Comparison of ENCODE assay signal across 11 cellular contexts in genomic region chr14:96053600-96054381, GRCh38. TPM values are rescaled to one million over a fixed set of nuclear protein-coding genes. Genes with fewer than 3 reads are reported as not detected.
DNase-seq lines count a peak whose midpoint lies in the region; ATAC-seq and TF ChIP-seq lines count a peak whose summit lies in the region.
"Had no signal": no experiment of that assay in that cellular context is flagged by ENCODE, and none has a peak within 500 bp of the region (broad histone marks: within the 10 kb centered on the region; RNA-seq: fewer than 3 reads in every experiment).

No MANE protein-coding gene starts in this region.

- TF ChIP-seq CTCF in glutamatergic neuron (IDR thresholded peaks at IDR 0.05; ENCODE audit: partially characterized antibody, unreplicated experiment) (no peak), natural killer cell (IDR thresholded peaks at IDR 0.05) (no peak)

- H3K27me3 Mint-ChIP-seq in glutamatergic neuron (ENCODE audit: unreplicated experiment) (peaks cover 18% of the 10 kb centered on the region), natural killer cell (ENCODE audit: low read depth in 2 of 2) (peaks cover 4 to 28% of the 10 kb centered on the region in 2 donors)

- H3K36me3 Mint-ChIP-seq in glutamatergic neuron (ENCODE audit: unreplicated experiment): peaks cover 6% of the 10 kb centered on the region
- no peaks in the 10 kb centered on the region for H3K36me3 Mint-ChIP-seq in natural killer cell
- H3K36me3 Mint-ChIP-seq: stimulated activated naive B cell treated with anti-CD40 and anti-IgM and Interleukin-4, amounts not matched to agents 10 μg/mL and 1 μg/mL and 100 μg/mL, for 72 hours had no signal

- peak overlapping the region; percentile 57 for H3K4me3 Mint-ChIP-seq in glutamatergic neuron (ENCODE audit: unreplicated experiment)
- no peak overlapping the region for H3K4me3 Mint-ChIP-seq in natural killer cell
- H3K4me3 Mint-ChIP-seq: activated CD8-positive, alpha-beta T cell treated with anti-CD3 and anti-CD28 coated beads, Interleukin-2, amount 10 ng/mL, durations not matched to agents 7 days and 5 days; stimulated activated naive B cell treated with anti-CD40 and anti-IgM and Interleukin-4, amounts not matched to agents 10 μg/mL and 1 μg/mL and 100 μg/mL, for 72 hours had no signal

- DNase-seq in COLO829 (ENCODE audit: low spot score) (peak; percentile 58), glutamatergic neuron (peak; percentile 80), posterior vena cava (ENCODE audit: low spot score) (peak; percentile 89), natural killer cell (no peak)
- DNase-seq in stimulated activated CD4-positive, alpha-beta T cell treated with anti-CD3 and anti-CD28 coated beads, Interleukin-4, amount 100 ng/mL, for 1 hour: no peak
- DNase-seq in effector CD4-positive, alpha-beta T cell: no peak
- DNase-seq: activated CD8-positive, alpha-beta T cell treated with anti-CD3 and anti-CD28 coated beads, Interleukin-2, amount 10 ng/mL, durations not matched to agents 7 days and 5 days; stimulated activated naive B cell treated with anti-CD40 and anti-IgM and Interleukin-4, amounts not matched to agents 10 μg/mL and 1 μg/mL and 100 μg/mL, for 72 hours had no signal

- H3K4me1 Mint-ChIP-seq in glutamatergic neuron (ENCODE audit: low read depth, unreplicated experiment) (peaks cover 84% of the 10 kb centered on the region), natural killer cell (no peaks in the 10 kb centered on the region)
- H3K4me1 Mint-ChIP-seq: stimulated activated naive B cell treated with anti-CD40 and anti-IgM and Interleukin-4, amounts not matched to agents 10 μg/mL and 1 μg/mL and 100 μg/mL, for 72 hours had no signal

- H3K9me3 Mint-ChIP-seq in glutamatergic neuron (ENCODE audit: unreplicated experiment): peaks cover 35% of the 10 kb centered on the region
- H3K9me3 Mint-ChIP-seq in natural killer cell: no peaks in the 10 kb centered on the region
- H3K9me3 Mint-ChIP-seq: stimulated activated naive B cell treated with anti-CD40 and anti-IgM and Interleukin-4, amounts not matched to agents 10 μg/mL and 1 μg/mL and 100 μg/mL, for 72 hours had no signal

- H3K27ac Mint-ChIP-seq in glutamatergic neuron (ENCODE audit: unreplicated experiment) (peak overlapping the region; percentile 98), natural killer cell (no peak overlapping the region)
- H3K27ac Mint-ChIP-seq: activated CD8-positive, alpha-beta T cell treated with anti-CD3 and anti-CD28 coated beads, Interleukin-2, amount 10 ng/mL, durations not matched to agents 7 days and 5 days; stimulated activated naive B cell treated with anti-CD40 and anti-IgM and Interleukin-4, amounts not matched to agents 10 μg/mL and 1 μg/mL and 100 μg/mL, for 72 hours had no signal

- intact Hi-C loops in posterior vena cava (cut with DNase I): loop anchor here in 1 of 2 donors (5.0 kb wide), 1 partner anchor 34 kb away; no protein-coding TSS in a partner anchor
- intact Hi-C loops in natural killer cell (cut with micrococcal nuclease): no loop called here

- ATAC-seq in SK-N-SH treated with all-trans-retinoic acid at 6 μM for 48 hours (peak; percentile 93), natural killer cell (no peak), HG03432 (IDR thresholded peaks at IDR 0.05; ENCODE audit: unreplicated experiment) (no peak)
- ATAC-seq: activated CD8-positive, alpha-beta T cell treated with anti-CD3 and anti-CD28 coated beads, Interleukin-2, amount 10 ng/mL, durations not matched to agents 7 days and 5 days; K562; stimulated activated naive B cell treated with anti-CD40 and anti-IgM and Interleukin-4, amounts not matched to agents 10 μg/mL and 1 μg/mL and 100 μg/mL, for 72 hours had no signal

TF ChIP-seq in SK-N-SH treated with all-trans-retinoic acid at 6 μM for 48 hours, 23 proteins besides CTCF, POLR2A, EP300 and RAD21:
- peak; percentile 41; the same call in 1 of the 2 replicates for TF ChIP-seq ZFP3 (CRISPR knock-in tag; IDR thresholded peaks at IDR 0.05)
- TF ChIP-seq ZNF565 (CRISPR knock-in tag; conservative IDR thresholded peaks at IDR 0.05; ENCODE audit: low read depth): no peak

RNA-seq across cellular contexts. Expression of gene C14orf132, which starts 14.6 kb away (rescaled TPM):
- total RNA-seq in glutamatergic neuron (ENCODE audit: unreplicated experiment) (552 TPM), posterior vena cava (100 to 1,000 TPM in 1 of 2 donors, 10 to 100 TPM in 1; 70.8 to 122 TPM), natural killer cell (under 1 TPM in 2 of 3 donors, not detected in 1; 0.07 to 0.23 TPM)
- total RNA-seq: K562 had no signal

Comparison
In these comparisons a context has a peak if more than half of its experiments do, and no peak if none do; other contexts are left out.
1. DNase-seq: peak in COLO829 (single experiment), glutamatergic neuron (single experiment) and posterior vena cava (single experiment); none in stimulated activated CD4-positive, alpha-beta T cell treated with anti-CD3 and anti-CD28 coated beads, Interleukin-4, amount 100 ng/mL, for 1 hour (single experiment), effector CD4-positive, alpha-beta T cell (single experiment) and natural killer cell (single experiment).
2. RNA of gene C14orf132, which starts 14.6 kb away (total RNA-seq): 552 TPM in glutamatergic neuron (single experiment) and 70.8 to 122 TPM in posterior vena cava; 0.07 to 0.23 TPM in natural killer cell; every median in the first group is over 10 times any median in the second.